In the genomic region with DNA sequence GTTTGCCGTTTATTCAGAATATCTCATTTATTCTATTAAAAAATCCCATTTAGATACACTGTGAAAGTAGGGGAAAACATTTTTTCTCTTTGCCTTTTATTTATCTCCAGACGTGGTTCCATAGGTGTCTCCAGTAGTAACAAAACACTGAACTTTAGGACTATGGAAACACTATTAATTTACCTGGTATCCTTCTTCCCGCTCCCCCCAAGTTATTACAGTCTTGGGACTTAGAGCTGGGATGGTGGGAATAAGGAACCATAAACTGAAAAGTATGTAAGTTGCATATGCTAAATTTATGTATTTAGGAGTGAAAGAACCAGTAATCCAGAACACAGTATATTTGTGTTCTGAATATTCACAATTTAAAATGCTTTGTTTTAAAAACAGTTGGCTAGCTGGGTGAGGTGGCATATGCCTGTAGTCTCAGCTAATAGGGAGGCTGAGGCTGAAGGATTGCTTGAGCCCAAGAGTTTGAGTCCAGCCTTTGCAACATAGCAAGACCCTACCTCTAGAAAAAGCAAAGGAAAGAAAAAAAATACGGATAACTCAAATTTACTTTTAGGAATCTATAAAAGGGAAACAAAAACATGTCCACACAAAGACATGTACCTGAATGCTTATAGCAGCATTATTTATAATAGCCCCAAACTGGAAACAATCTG, we compare ENCODE assay signal across 12 cellular contexts. TPM values are rescaled to one million over a fixed set of nuclear protein-coding genes. Genes with fewer than 3 reads are reported as not detected.
DNase-seq lines count a peak whose midpoint lies in the region; ATAC-seq, FAIRE-seq and TF ChIP-seq lines count a peak whose summit lies in the region.
"Had no signal": no experiment of that assay in that cellular context is flagged by ENCODE, and none has a peak within 500 bp of the region (broad histone marks: within the 10 kb centered on the region; RNA-seq: fewer than 3 reads in every experiment).

No MANE protein-coding gene starts in this region.

- H3K79me2 ChIP-seq in DND-41 (ENCODE audit: insufficient read depth, low read length), result peaks cover 28% of the 10 kb centered on the region
- H3K79me2 ChIP-seq in PC-9 (ENCODE audit: low read depth), result peaks cover 65% of the 10 kb centered on the region

- no peak overlapping the region for H3K27ac Mint-ChIP-seq in activated naive CD4-positive, alpha-beta T cell treated with anti-CD3 and anti-CD28 coated beads for 36 hours

- H3K9me3 ChIP-seq in DND-41 (ENCODE audit: insufficient read depth, low read length, severe bottlenecking), result no peaks in the 10 kb centered on the region
- H3K9me3 ChIP-seq in PC-9 (ENCODE audit: insufficient read depth, low read depth), result no peaks in the 10 kb centered on the region
- H3K9me3 ChIP-seq in skeletal muscle tissue (ENCODE audit: control insufficient read depth in 3 of 3, low read length in 3 of 3), result no peaks in the 10 kb centered on the region

- peaks cover 4% of the 10 kb centered on the region for H3K36me3 Mint-ChIP-seq in activated naive CD4-positive, alpha-beta T cell treated with anti-CD3 and anti-CD28 coated beads for 36 hours (ENCODE audit: low read depth)

- peaks cover 40% of the 10 kb centered on the region for H3K4me1 Mint-ChIP-seq in activated naive CD4-positive, alpha-beta T cell treated with anti-CD3 and anti-CD28 coated beads for 36 hours (ENCODE audit: low read depth)

- peaks cover 3% of the 10 kb centered on the region for H3K27me3 Mint-ChIP-seq in activated naive CD4-positive, alpha-beta T cell treated with anti-CD3 and anti-CD28 coated beads for 36 hours (ENCODE audit: low read depth)

- no peak overlapping the region for H3K4me3 Mint-ChIP-seq in activated naive CD4-positive, alpha-beta T cell treated with anti-CD3 and anti-CD28 coated beads for 36 hours

- H3K4me1 ChIP-seq in DND-41 (ENCODE audit: insufficient read depth, low read length) (peaks cover 47% of the 10 kb centered on the region), PC-9 (replicated peaks; ENCODE audit: insufficient read depth) (peaks cover 44% of the 10 kb centered on the region), skeletal muscle tissue (ENCODE audit: control insufficient read depth in 3 of 3, insufficient read depth in 3 of 3, low read length in 3 of 3) (peaks cover 6 to 23% (median 11%) of the 10 kb centered on the region in 3 donors)

- no peaks in the 10 kb centered on the region for H3K9me3 Mint-ChIP-seq in activated naive CD4-positive, alpha-beta T cell treated with anti-CD3 and anti-CD28 coated beads for 36 hours

- no peak for FAIRE-seq in urothelium cell line (lab: Jason Lieb, UNC)

- no peak for ATAC-seq in DND-41 (ENCODE audit: insufficient read depth, low read depth)

- H3K9ac ChIP-seq in DND-41 (ENCODE audit: low read depth, low read length) (no peak overlapping the region), skeletal muscle tissue (ENCODE audit: low read depth in 1 of 3, low read length in 3 of 3) (peak overlapping the region; percentile 79 to 99 (median 88))

- POLR2A ChIA-PET in PC-9 (lab: Charles Lee; ENCODE audit: unreplicated experiment), result interaction anchor here (0.6 kb wide), 1 partner anchor 163 kb away, joined by 3 read pairs; no protein-coding TSS in a partner anchor

- H3K27me3 ChIP-seq in DND-41 (ENCODE audit: insufficient read depth, low read length, poor library complexity) (no peaks in the 10 kb centered on the region), PC-9 (ENCODE audit: insufficient read depth, low read depth) (no peaks in the 10 kb centered on the region), skeletal muscle tissue (ENCODE audit: control insufficient read depth in 3 of 3, insufficient read depth in 3 of 3, low read length in 3 of 3) (no peaks in the 10 kb centered on the region)

- CTCF ChIA-PET in PC-9 (lab: Charles Lee), result interaction anchor here (0.5 kb wide), 1 partner anchor 107 kb away, joined by 3 read pairs; no protein-coding TSS in a partner anchor
- CTCF ChIA-PET in activated naive CD4-positive, alpha-beta T cell treated with anti-CD3 and anti-CD28 coated beads for 36 hours (lab: Charles Lee), result interaction anchor here (0.7 to 1.1 kb wide), 3 partner anchors 12 to 41 kb away, joined by 3 to 4 read pairs (median 3); no protein-coding TSS in a partner anchor

- H3K36me3 ChIP-seq in DND-41 (ENCODE audit: insufficient read depth, low read length), result no peaks in the 10 kb centered on the region
- no peaks in the 10 kb centered on the region for H3K36me3 ChIP-seq in PC-9 (ENCODE audit: low read depth)
- peaks cover 0 to under 1% (median under 1%) of the 10 kb centered on the region in 3 donors for H3K36me3 ChIP-seq in skeletal muscle tissue (ENCODE audit: control insufficient read depth in 3 of 3, insufficient read depth in 3 of 3, low read length in 3 of 3)

- H3K4me3 ChIP-seq in DND-41 (ENCODE audit: low read depth in 1 of 2, low read length in 2 of 2) (no peak overlapping the region), PC-9 (peak overlapping the region; percentile 73; the same call in 1 of the 2 replicates), fibroblast of villous mesenchyme (ENCODE audit: low read depth, low read length) (peak overlapping the region; percentile 85), skeletal muscle tissue (ENCODE audit: low read length in 3 of 3) (peak overlapping the region; percentile 62 to 96 (median 74))

- H4K20me1 ChIP-seq in DND-41 (ENCODE audit: insufficient read depth, low read length), result no peaks in the 10 kb centered on the region
- H4K20me1 ChIP-seq in PC-9 (ENCODE audit: insufficient read depth), result no peaks in the 10 kb centered on the region

- H2AFZ ChIP-seq in DND-41 (ENCODE audit: low read depth, low read length) (no peak overlapping the region), PC-9 (no peak overlapping the region)

- peaks cover 25% of the 10 kb centered on the region for H3F3A ChIP-seq in PC-9 (ENCODE audit: insufficient read depth, low read depth)

- H3K4me2 ChIP-seq in DND-41 (ENCODE audit: insufficient read depth, low read length) (peak overlapping the region; percentile 81), PC-9 (peak overlapping the region; percentile 79)

- TF ChIP-seq CTCF in DND-41 (IDR thresholded peaks at IDR 0.05; ENCODE audit: borderline replicate concordance, extremely low read depth, low read length, poor library complexity, severe bottlenecking) (no peak), PC-9 (conservative IDR thresholded peaks at IDR 0.05) (no peak), fibroblast of villous mesenchyme (IDR thresholded peaks at IDR 0.05; ENCODE audit: insufficient read depth, low read depth, low read length) (no peak)

- H3K9me2 ChIP-seq in PC-9 (ENCODE audit: insufficient read depth), result no peaks in the 10 kb centered on the region

- no TSS peak for BruUV-seq in PC-9 (replicated peaks; lab: Mats Ljungman, UMichigan)

- no peak overlapping the region for H3K27ac ChIP-seq in DND-41 (ENCODE audit: low read length)
- H3K27ac ChIP-seq in PC-9, result no peak overlapping the region
- H3K27ac ChIP-seq in skeletal muscle tissue (ENCODE audit: low read depth, low read length), result peak overlapping the region; percentile 6
- H3K27ac ChIP-seq: epithelial cell of prostate had no signal

- intact Hi-C loops in PC-9 (cut with micrococcal nuclease; ENCODE audit: unreplicated experiment), result loop anchor here (5.0 kb wide), 1 partner anchor 64 kb away; no protein-coding TSS in a partner anchor
- intact Hi-C loops in activated naive CD4-positive, alpha-beta T cell treated with anti-CD3 and anti-CD28 coated beads for 36 hours (cut with micrococcal nuclease), result no loop called here

- DNase-seq in DND-41 (no peak), PC-9 (no peak), fibroblast of villous mesenchyme (ENCODE audit: low read depth) (no peak), NCI-H187 treated with DMSO at 0.1 percent for 48 hours (lab: John Stamatoyannopoulos, UW) (no peak), KG1 (lab: John Stamatoyannopoulos, UW) (no peak), urothelium cell line (ENCODE audit: low spot score) (no peak)
- no peak for DNase-seq in activated naive CD4-positive, alpha-beta T cell treated with anti-CD3 and anti-CD28 coated beads for 36 hours
- DNase-seq: kidney glomerular epithelial cell, NCI-H2171 treated with DMSO at 0.1 percent for 48 hours, SHP77 treated with DMSO at 0.1 percent for 48 hours had no signal

RNA-seq across cellular contexts. Expression of gene DNAJB4, which starts 3.1 kb away (rescaled TPM):
- 35.6 and 45.5 TPM in 2 replicates for total RNA-seq in PC-9 (2021)
- 35.4 and 57.0 TPM in 2 replicates for total RNA-seq in fibroblast of villous mesenchyme
- total RNA-seq in skeletal muscle tissue, result 53.8 TPM
- 10 to 100 TPM in 1 of 2 experiments, 1 to 10 TPM in 1; 9.7 to 10.4 TPM for total RNA-seq in activated naive CD4-positive, alpha-beta T cell treated with anti-CD3 and anti-CD28 coated beads for 36 hours

RNA-seq across cellular contexts. Expression of gene FUBP1, which starts 28.9 kb away (rescaled TPM):
- 101 and 152 TPM in 2 replicates for total RNA-seq in PC-9 (2021)
- 87.0 and 125 TPM in 2 replicates for total RNA-seq in fibroblast of villous mesenchyme
- total RNA-seq in skeletal muscle tissue, result 124 TPM
- total RNA-seq in activated naive CD4-positive, alpha-beta T cell treated with anti-CD3 and anti-CD28 coated beads for 36 hours, result 100 to 1,000 TPM; 243 to 244 TPM

RNA-seq across cellular contexts. Expression of gene GIPC2, which starts 38.0 kb away (rescaled TPM):
- 0.20 and 0.30 TPM in 2 replicates for total RNA-seq in PC-9 (2021)
- 0.32 and 0.43 TPM in 2 replicates for total RNA-seq in fibroblast of villous mesenchyme
- total RNA-seq in skeletal muscle tissue, result 1.6 TPM
- under 1 TPM; 0.10 to 0.31 TPM for total RNA-seq in activated naive CD4-positive, alpha-beta T cell treated with anti-CD3 and anti-CD28 coated beads for 36 hours

Comparison
In these comparisons a context has a peak if more than half of its experiments do, and no peak if none do; other contexts are left out.
1. H3K4me3 ChIP-seq: peak in PC-9 (single experiment), fibroblast of villous mesenchyme (single experiment) and skeletal muscle tissue (3 of 3); none in DND-41 (0 of 2).